In genomic region chr15:60134609-60135008, GRCh38 we compare ENCODE assay signal across 17 cellular contexts.
A peak's percentile ranks its signal among the peaks of the same experiment; 100 is the strongest.
DNase-seq lines count a peak whose midpoint lies in the region; ATAC-seq and TF ChIP-seq lines count a peak whose summit lies in the region.
"Had no signal": no experiment of that assay in that cellular context is flagged by ENCODE, and none has a peak within 500 bp of the region (broad histone marks: within the 10 kb centered on the region; RNA-seq: fewer than 3 reads in every experiment).

No MANE protein-coding gene starts in this region.

- no peak overlapping the region for H3K4ac ChIP-seq in H9 (ENCODE audit: low read depth, low read length)

- H3T11ph ChIP-seq in H9 (ENCODE audit: low read length): no peak overlapping the region

- H3K27me3 ChIP-seq in H9 (ENCODE audit: insufficient read depth, low read length): no peaks in the 10 kb centered on the region

- no peak overlapping the region for H3K4me2 ChIP-seq in H9 (ENCODE audit: insufficient read depth, insufficient read length, low read length)

- H2BK20ac ChIP-seq in H9 (ENCODE audit: low read depth, low read length, poor library complexity, severe bottlenecking): no peak overlapping the region

- peak; percentile 27 for DNase-seq in NCI-H748 (lab: John Stamatoyannopoulos, UW; ENCODE audit: unreplicated experiment)
- no peak for DNase-seq in NCI-H748 treated with DMSO at 0.1 percent for 48 hours (lab: John Stamatoyannopoulos, UW)
- DNase-seq in H9: no peak
- no peak for DNase-seq in left lobe of liver (ENCODE audit: low spot score)
- DNase-seq in foreskin melanocyte: no peak
- no peak for DNase-seq in EL
- DNase-seq: activated CD4-positive, alpha-beta T cell treated with anti-CD3 and anti-CD28 coated beads, Interleukin-2, amount 50 U/mL, for 48 hours; AML-193; effector memory CD4-positive, alpha-beta T cell; H7; psoas muscle had no signal

- WGBS in H9 (ENCODE audit: extremely low coverage, insufficient read length, low lambda C conversion rate): no CpG with 5 or more reads among the region's 1 CpG

- no peaks in the 10 kb centered on the region for H3K9me3 ChIP-seq in H9 (ENCODE audit: control insufficient read depth, low read depth, low read length)
- H3K9me3 ChIP-seq: psoas muscle, suprapubic skin had no signal

- H4K20me1 ChIP-seq in H9 (ENCODE audit: control insufficient read depth, insufficient read depth, insufficient read length): no peaks in the 10 kb centered on the region

- no peaks in the 10 kb centered on the region for H3K23me2 ChIP-seq in H9 (ENCODE audit: insufficient read length, low read depth, low read length, poor library complexity, severe bottlenecking)

- H3K4me3 Mint-ChIP-seq in H9: no peak overlapping the region
- H3K4me3 Mint-ChIP-seq: mesothelial cell of epicardium had no signal

- no peak overlapping the region for H4K91ac ChIP-seq in H9 (ENCODE audit: insufficient read length, low read depth, low read length)

- no peak overlapping the region for H4K5ac ChIP-seq in H9 (ENCODE audit: insufficient read length, low read depth, low read length)

- no peaks in the 10 kb centered on the region for H3K9me3 Mint-ChIP-seq in H9
- H3K9me3 Mint-ChIP-seq: mesothelial cell of epicardium had no signal

- H3K27me3 Mint-ChIP-seq in H9 (ENCODE audit: low read depth): peaks cover 1% of the 10 kb centered on the region; the same call in 1 of the 2 replicates

- no peak overlapping the region for H2BK5ac ChIP-seq in H9 (ENCODE audit: insufficient read length, low read length)

- H3K27ac Mint-ChIP-seq in H9: no peak overlapping the region

- no peak overlapping the region for H3K14ac ChIP-seq in H9 (ENCODE audit: insufficient read depth, low read length)

- H2AK5ac ChIP-seq in H9 (ENCODE audit: insufficient read length, low read length): no peak overlapping the region

- no peak overlapping the region for H2BK12ac ChIP-seq in H9 (ENCODE audit: insufficient read length, low read depth, low read length)

- H2BK120ac ChIP-seq in H9 (ENCODE audit: low read depth, low read length, poor library complexity, severe bottlenecking): no peak overlapping the region

- H2BK15ac ChIP-seq in H9 (ENCODE audit: low read depth, low read length): no peak overlapping the region

- no peak overlapping the region for H3K9ac ChIP-seq in H9 (ENCODE audit: extremely low read depth, insufficient read length, low read length)

- peak; percentile 39 for TF ChIP-seq CTCF in H9 (conservative IDR thresholded peaks at IDR 0.05)

- no peak overlapping the region for H4K8ac ChIP-seq in H9 (replicated peaks; ENCODE audit: insufficient read length, low read depth, low read length)

- no peaks in the 10 kb centered on the region for H3K79me1 ChIP-seq in H9 (ENCODE audit: insufficient read depth, low read depth, low read length, poor library complexity, severe bottlenecking)

- no peak overlapping the region for H3K56ac ChIP-seq in H9 (ENCODE audit: insufficient read length, low read depth, low read length)

- ATAC-seq in SK-N-SH treated with all-trans-retinoic acid at 6 μM for 48 hours (peak; percentile 66; the same call in 2 of the 3 replicates), left lobe of liver (peak; percentile 44), HG03439 (IDR thresholded peaks at IDR 0.05; ENCODE audit: unreplicated experiment) (no peak)
- ATAC-seq: K562, psoas muscle had no signal

- H2AFZ ChIP-seq in H9 (ENCODE audit: low read length): no peak overlapping the region

- H3K4me1 ChIP-seq in H9 (ENCODE audit: insufficient read depth, low read length): no peaks in the 10 kb centered on the region; the same call in 1 of the 2 replicates
- H3K4me1 ChIP-seq: psoas muscle, suprapubic skin had no signal

- no peak overlapping the region for H3K27ac ChIP-seq in H9 (ENCODE audit: insufficient read length, low read depth, low read length)
- H3K27ac ChIP-seq: psoas muscle, SK-N-MC, suprapubic skin had no signal

- H3K79me2 ChIP-seq in H9 (ENCODE audit: insufficient read depth, low read length): no peaks in the 10 kb centered on the region

- no peak overlapping the region for H3K18ac ChIP-seq in H9 (ENCODE audit: insufficient read length, low read depth, low read length)

- H3K23ac ChIP-seq in H9 (ENCODE audit: insufficient read length, low read depth, low read length): no peak overlapping the region

- H3K36me3 Mint-ChIP-seq in H9 (ENCODE audit: insufficient read depth in 1 of 3, low read depth in 3 of 3): no peaks in the 10 kb centered on the region
- H3K36me3 Mint-ChIP-seq: mesothelial cell of epicardium had no signal

- peaks cover 22 to 23% of the 10 kb centered on the region in 2 experiments for H3K4me1 Mint-ChIP-seq in H9

TF ChIP-seq in SK-N-SH treated with all-trans-retinoic acid at 6 μM for 48 hours, 23 proteins besides CTCF, POLR2A, EP300 and RAD21:
- TF ChIP-seq GLIS3 (CRISPR knock-in tag; IDR thresholded peaks at IDR 0.05) (no peak), CSDC2 (CRISPR knock-in tag; IDR thresholded peaks at IDR 0.05) (no peak), OSR1 (CRISPR knock-in tag; IDR thresholded peaks at IDR 0.05) (no peak), ARNTL (CRISPR knock-in tag; IDR thresholded peaks at IDR 0.05; ENCODE audit: borderline replicate concordance, low read depth) (no peak), CREB5 (CRISPR knock-in tag; IDR thresholded peaks at IDR 0.05; ENCODE audit: low read depth) (no peak), POU6F1 (CRISPR knock-in tag; IDR thresholded peaks at IDR 0.05; ENCODE audit: borderline replicate concordance, low read depth) (no peak), ZNF8 (CRISPR knock-in tag; IDR thresholded peaks at IDR 0.05) (no peak), ESRRG (CRISPR knock-in tag; IDR thresholded peaks at IDR 0.05) (no peak), ZC3H10 (CRISPR knock-in tag; IDR thresholded peaks at IDR 0.05) (no peak), ZNF70 (CRISPR knock-in tag; IDR thresholded peaks at IDR 0.05) (no peak), CSRNP3 (CRISPR knock-in tag; IDR thresholded peaks at IDR 0.05) (no peak), ZFP3 (CRISPR knock-in tag; IDR thresholded peaks at IDR 0.05) (no peak), BACH2 (CRISPR knock-in tag; IDR thresholded peaks at IDR 0.05; ENCODE audit: borderline replicate concordance) (no peak), TCF4 (CRISPR knock-in tag; IDR thresholded peaks at IDR 0.05; ENCODE audit: borderline replicate concordance) (no peak)
TF ChIP-seq in SK-N-SH treated with all-trans-retinoic acid at 6 μM for 48 hours: peak in this region for 0.
